Comparison of ENCODE assay signal across 8 cellular contexts in the genomic region with DNA sequence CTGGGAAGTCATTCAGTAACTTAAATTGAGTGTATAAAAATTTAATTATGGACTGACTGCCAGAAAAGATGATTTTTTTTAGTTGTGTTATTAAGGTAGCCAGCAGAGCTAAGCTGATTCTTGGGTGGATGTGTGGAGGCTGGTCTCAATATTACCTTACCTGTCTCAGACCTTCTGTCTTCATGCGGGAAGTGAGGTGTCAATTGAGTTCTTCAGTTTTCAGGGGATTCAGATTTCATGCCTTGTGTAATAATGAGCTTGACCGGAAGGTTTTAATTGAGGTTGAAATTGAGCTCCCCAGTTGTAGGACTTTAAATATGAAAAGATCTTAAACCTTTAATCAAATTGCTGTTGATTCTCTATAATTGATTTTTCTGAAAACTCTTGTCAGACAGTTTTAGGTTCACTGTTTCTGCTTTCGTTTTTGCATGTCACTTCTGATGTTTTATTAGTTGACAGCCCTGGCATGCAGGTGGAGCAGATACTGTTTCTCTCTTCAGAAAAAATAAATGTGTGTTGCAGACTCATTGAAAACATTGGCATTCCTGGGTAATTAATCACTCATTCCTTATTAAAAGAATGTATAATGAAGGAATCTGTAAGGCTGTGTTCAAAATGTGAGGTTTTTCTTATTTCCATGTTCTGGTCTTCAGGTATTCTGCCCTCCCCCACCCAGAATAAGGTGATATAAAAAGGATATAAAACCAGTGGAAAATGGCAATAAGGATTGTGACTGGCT. TPM values are rescaled to one million over a fixed set of nuclear protein-coding genes. Genes with fewer than 3 reads are reported as not detected.
DNase-seq lines count a peak whose midpoint lies in the region; ATAC-seq and TF ChIP-seq lines count a peak whose summit lies in the region.

No MANE protein-coding gene starts in this region.

- H3K4me2 ChIP-seq in OCI-LY1 (ENCODE audit: low read length), result peak overlapping the region; percentile 55

- H3K4me1 ChIP-seq in OCI-LY1 (ENCODE audit: insufficient read depth, low read length, severe bottlenecking), result peaks cover 35% of the 10 kb centered on the region
- H3K4me1 ChIP-seq in gastroesophageal sphincter, result peaks cover 35 to 98% (median 48%) of the 10 kb centered on the region in 3 donors
- peaks cover 44 to 63% of the 10 kb centered on the region in 2 donors for H3K4me1 ChIP-seq in thyroid gland

- no peak overlapping the region for H2AFZ ChIP-seq in OCI-LY1 (ENCODE audit: low read length)

- WGBS in gastroesophageal sphincter (ENCODE audit: low coverage in 1 of 2), 2 donors, result 47 to 49% methylated on average over 3 of the region's 3 CpGs
- 44 to 50% methylated on average over 3 of the region's 3 CpGs for WGBS in thyroid gland, 2 donors

- ATAC-seq in GM21576 (IDR thresholded peaks at IDR 0.05; ENCODE audit: unreplicated experiment) (peak; percentile 13), gastroesophageal sphincter (no peak)

- H4K20me1 ChIP-seq in OCI-LY1 (ENCODE audit: insufficient read depth, low read length), result no peaks in the 10 kb centered on the region

- TF ChIP-seq POLR2A in gastroesophageal sphincter (IDR thresholded peaks at IDR 0.05) (no peak), thyroid gland (IDR thresholded peaks at IDR 0.05) (no peak)

- peaks cover 29% of the 10 kb centered on the region; the same call in 1 of the 2 replicates for H3K36me3 ChIP-seq in OCI-LY1 (ENCODE audit: insufficient read depth, low read length)
- H3K36me3 ChIP-seq in gastroesophageal sphincter, result no peaks in the 10 kb centered on the region
- H3K36me3 ChIP-seq in thyroid gland, result no peaks in the 10 kb centered on the region

- H3K9ac ChIP-seq in OCI-LY1 (ENCODE audit: low read length), result peak overlapping the region; percentile 23; the same call in 1 of the 2 replicates

- DNase-seq in ELR (ENCODE audit: low read depth), result peak; percentile 66
- no peak for DNase-seq in thyroid gland
- DNase-seq in DMS 273 (lab: John Stamatoyannopoulos, UW; ENCODE audit: unreplicated experiment), result no peak
- no peak for DNase-seq in central memory CD4-positive, alpha-beta T cell
- DNase-seq in NCI-H128 (lab: John Stamatoyannopoulos, UW; ENCODE audit: unreplicated experiment), result no peak

- H3F3A ChIP-seq in OCI-LY1 (ENCODE audit: insufficient read depth, low read length), result no peaks in the 10 kb centered on the region

- H3K9me3 ChIP-seq in OCI-LY1 (ENCODE audit: low read length) (no peaks in the 10 kb centered on the region), gastroesophageal sphincter (no peaks in the 10 kb centered on the region), thyroid gland (no peaks in the 10 kb centered on the region)

- H3K27me3 ChIP-seq in OCI-LY1 (ENCODE audit: insufficient read depth, low read length) (no peaks in the 10 kb centered on the region), gastroesophageal sphincter (no peaks in the 10 kb centered on the region), thyroid gland (no peaks in the 10 kb centered on the region)

- TF ChIP-seq CTCF in OCI-LY1 (IDR thresholded peaks at IDR 0.05; ENCODE audit: low read length) (no peak), gastroesophageal sphincter (IDR thresholded peaks at IDR 0.05) (no peak), thyroid gland (IDR thresholded peaks at IDR 0.05) (no peak)

- H3K9me2 ChIP-seq in OCI-LY1 (ENCODE audit: low read depth, low read length), result no peaks in the 10 kb centered on the region

- no peak for TF ChIP-seq EP300 in gastroesophageal sphincter (IDR thresholded peaks at IDR 0.05)

- intact Hi-C loops in thyroid gland (cut with DNase I), result no loop called here

- H3K79me2 ChIP-seq in OCI-LY1 (ENCODE audit: insufficient read depth, low read length), result peaks cover 28% of the 10 kb centered on the region

- no peak overlapping the region for H3K4me3 ChIP-seq in OCI-LY1 (ENCODE audit: low read depth, low read length, poor library complexity, severe bottlenecking)
- peak overlapping the region; percentile 18 to 32 for H3K4me3 ChIP-seq in gastroesophageal sphincter
- H3K4me3 ChIP-seq in thyroid gland (replicated peaks in 1 of 3), result no peak overlapping the region

- H3K27ac ChIP-seq in OCI-LY1 (ENCODE audit: low read depth, low read length, poor library complexity, severe bottlenecking) (peak overlapping the region; percentile 77), gastroesophageal sphincter (peak overlapping the region; percentile 55 to 79 (median 71)), thyroid gland (peak overlapping the region; percentile 14 to 44 (median 35))

RNA-seq across cellular contexts. Expression of gene PSMD6, which starts 54.5 kb away (rescaled TPM):
- 10 to 100 TPM; 73.1 to 97.4 (median 79.5) TPM for total RNA-seq in gastroesophageal sphincter
- total RNA-seq in thyroid gland, result 100 to 1,000 TPM in 1 of 4 donors, 10 to 100 TPM in 3; 64.1 to 116 (median 75.3) TPM

RNA-seq across cellular contexts. Expression of gene SCAANT1, which starts 56.6 kb away (rescaled TPM):
- total RNA-seq in gastroesophageal sphincter (not detected), thyroid gland (not detected)

Comparison
In these comparisons a context has a peak if more than half of its experiments do, and no peak if none do; other contexts are left out.
1. H3K4me3 ChIP-seq: peak in gastroesophageal sphincter (2 of 2); none in OCI-LY1 (single experiment) and thyroid gland (0 of 3).
2. Peak in every context shown above with its lines, with median percentiles within 50 percentile points of each other: H3K27ac ChIP-seq.